8 cellular contexts compared by ENCODE assay signal in the genomic region with DNA sequence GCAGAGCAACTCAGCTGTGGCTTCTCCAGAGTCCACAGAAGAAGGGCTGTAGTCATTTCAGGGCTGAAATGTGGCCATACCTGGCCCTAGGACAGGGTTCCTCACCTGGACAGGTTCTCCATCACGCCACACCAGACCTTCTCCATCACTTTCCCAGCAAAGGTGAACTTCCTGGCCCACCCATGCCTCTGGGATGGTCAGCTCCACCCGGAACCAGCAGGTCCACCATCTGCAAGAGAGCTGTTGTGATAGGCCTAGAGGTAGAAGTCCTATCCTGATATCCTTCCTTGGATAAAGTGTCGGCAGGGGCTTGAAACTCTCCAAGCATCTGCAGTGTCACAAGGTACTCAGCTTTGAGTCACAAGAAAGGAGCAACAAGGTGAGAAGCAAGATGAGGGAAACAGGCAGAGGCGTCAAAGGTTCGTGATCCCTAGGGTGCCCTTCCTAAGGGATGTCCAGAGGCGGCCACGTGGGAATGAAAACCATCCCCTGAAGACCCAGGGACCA. TPM values are rescaled to one million over a fixed set of nuclear protein-coding genes. Genes with fewer than 3 reads are reported as not detected.
DNase-seq lines count a peak whose midpoint lies in the region; ATAC-seq and TF ChIP-seq lines count a peak whose summit lies in the region.

No MANE protein-coding gene starts in this region.

- peak in 1 of 8 donors; percentile 1 for ATAC-seq in heart right ventricle
- ATAC-seq in left cardiac atrium, result no peak
- ATAC-seq in GM21576 (IDR thresholded peaks at IDR 0.05; ENCODE audit: unreplicated experiment), result no peak
- no peak for ATAC-seq in GM19397 (IDR thresholded peaks at IDR 0.05; ENCODE audit: unreplicated experiment)

- H3K4me3 ChIP-seq in heart right ventricle (peak overlapping the region; percentile 80 to 100 (median 91)), breast epithelium (peak overlapping the region; percentile 97 to 99 (median 98)), uterus (peak overlapping the region; percentile 85 to 98)

- DNase-seq in heart right ventricle (no peak), left cardiac atrium (no peak), breast epithelium (ENCODE audit: low spot score in 2 of 2) (no peak), mesothelial cell of epicardium (ENCODE audit: low spot score in 2 of 2, unreplicated experiment in 2 of 2) (no peak), uterus (no peak), NCI-H345 treated with DMSO at 0.1 percent for 48 hours (lab: John Stamatoyannopoulos, UW; ENCODE audit: unreplicated experiment) (no peak)

- H3K27ac Mint-ChIP-seq in mesothelial cell of epicardium, result peak overlapping the region; percentile 72

- WGBS in heart right ventricle, 2 donors, result 37 to 39% methylated on average over 7 of the region's 7 CpGs

- peak overlapping the region; percentile 89 for H3K4me3 Mint-ChIP-seq in mesothelial cell of epicardium

- H3K27me3 ChIP-seq in heart right ventricle (no peaks in the 10 kb centered on the region), breast epithelium (no peaks in the 10 kb centered on the region), uterus (no peaks in the 10 kb centered on the region)

- no peaks in the 10 kb centered on the region for H3K27me3 Mint-ChIP-seq in mesothelial cell of epicardium (ENCODE audit: low read depth)

- TF ChIP-seq POLR2A in breast epithelium (IDR thresholded peaks at IDR 0.05), result no peak
- TF ChIP-seq POLR2A in uterus (IDR thresholded peaks at IDR 0.05), result no peak

- peaks cover 14% of the 10 kb centered on the region for H3K4me1 Mint-ChIP-seq in mesothelial cell of epicardium

- TF ChIP-seq CTCF in heart right ventricle (IDR thresholded peaks at IDR 0.05), result no peak
- TF ChIP-seq CTCF in breast epithelium (IDR thresholded peaks at IDR 0.05), result no peak
- no peak for TF ChIP-seq CTCF in mesothelial cell of epicardium (IDR thresholded peaks at IDR 0.05; ENCODE audit: unreplicated experiment)
- TF ChIP-seq CTCF in uterus (IDR thresholded peaks at IDR 0.05), result no peak

- H3K9me3 Mint-ChIP-seq in mesothelial cell of epicardium, result no peaks in the 10 kb centered on the region

- peak overlapping the region in 9 of 10 donors; percentile 86 to 100 (median 99) for H3K27ac ChIP-seq in heart right ventricle
- peak overlapping the region; percentile 97 to 99 for H3K27ac ChIP-seq in breast epithelium
- H3K27ac ChIP-seq in uterus, result peak overlapping the region; percentile 92 to 96

- peaks cover 5 to 25% (median 22%) of the 10 kb centered on the region in 9 donors for H3K4me1 ChIP-seq in heart right ventricle
- H3K4me1 ChIP-seq in breast epithelium, result peaks cover 6 to 8% of the 10 kb centered on the region in 2 donors
- H3K4me1 ChIP-seq in uterus, result no peaks in the 10 kb centered on the region

- intact Hi-C loops in heart right ventricle (cut with DNase I) (loop anchor here in 6 of 10 donors (5.0 to 10.0 kb wide), 6 partner anchors 85 to 435 kb away; a partner anchor contains a TSS), left cardiac atrium (cut with DNase I) (no loop called here), breast epithelium (cut with DNase I; ENCODE audit: low total_unique reads) (no loop called here), uterus (cut with DNase I; ENCODE audit: low total_unique reads) (loop anchor here (10.0 kb wide), 1 partner anchor 257 kb away; a partner anchor contains a TSS)

- H3K9me3 ChIP-seq in heart right ventricle, result no peaks in the 10 kb centered on the region
- H3K9me3 ChIP-seq in breast epithelium, result no peaks in the 10 kb centered on the region
- H3K9me3 ChIP-seq in uterus, result no peaks in the 10 kb centered on the region

- H3K36me3 ChIP-seq in heart right ventricle (peaks cover 0 to 77% (median 52%) of the 10 kb centered on the region in 9 donors), breast epithelium (peaks cover 5% of the 10 kb centered on the region), uterus (no peaks in the 10 kb centered on the region)

- H3K36me3 Mint-ChIP-seq in mesothelial cell of epicardium, result peaks cover 10% of the 10 kb centered on the region

RNA-seq across cellular contexts. Expression of a gene that starts 0.9 kb away (rescaled TPM):
- 100 to 1,000 TPM in 9 of 10 donors, 10 to 100 TPM in 1; 90.4 to 128 (median 108) TPM for total RNA-seq in heart right ventricle
- 100 to 1,000 TPM in 1 of 2 donors, 10 to 100 TPM in 1; 86.7 to 371 TPM for polyA plus RNA-seq in heart right ventricle
- 100 to 1,000 TPM; 102 to 148 TPM for total RNA-seq in left cardiac atrium
- total RNA-seq in breast epithelium, result 100 to 1,000 TPM; 112 to 259 (median 169) TPM
- 243 to 264 TPM (median 251 TPM) in 3 replicates for total RNA-seq in mesothelial cell of epicardium
- 100 to 1,000 TPM; 154 to 330 (median 180) TPM for total RNA-seq in uterus

RNA-seq across cellular contexts. Expression of a gene that starts 20.6 kb away (rescaled TPM):
- total RNA-seq in heart right ventricle (10 to 100 TPM in 3 of 10 donors, 1 to 10 TPM in 7; 4.1 to 17.8 (median 8.1) TPM), left cardiac atrium (10 to 100 TPM in 1 of 2 donors, 1 to 10 TPM in 1; 9.5 to 12.1 TPM), breast epithelium (100 to 1,000 TPM in 1 of 3 donors, 10 to 100 TPM in 2; 23.4 to 101 (median 97.9) TPM), mesothelial cell of epicardium (58.7 to 67.9 TPM (median 64.5 TPM) in 3 replicates), uterus (100 to 1,000 TPM in 1 of 4 donors, 10 to 100 TPM in 2, 1 to 10 TPM in 1; 6.5 to 155 (median 37.2) TPM)
- 10 to 100 TPM in 1 of 2 donors, 1 to 10 TPM in 1; 6.1 to 41.6 TPM for polyA plus RNA-seq in heart right ventricle

RNA-seq across cellular contexts. Expression of a gene that starts 31.6 kb away (rescaled TPM):
- total RNA-seq in heart right ventricle, result 10 to 100 TPM; 29.0 to 45.6 (median 38.0) TPM
- 10 to 100 TPM; 59.5 to 74.3 TPM for polyA plus RNA-seq in heart right ventricle
- 10 to 100 TPM; 31.9 to 35.5 TPM for total RNA-seq in left cardiac atrium
- 10 to 100 TPM; 61.6 to 66.6 (median 63.6) TPM for total RNA-seq in breast epithelium
- total RNA-seq in mesothelial cell of epicardium, result 64.1 to 70.5 TPM (median 69.1 TPM) in 3 replicates
- total RNA-seq in uterus, result 10 to 100 TPM; 29.9 to 53.0 (median 37.9) TPM

Comparison
In these comparisons a context has a peak if more than half of its experiments do, and no peak if none do; other contexts are left out.
1. intact Hi-C loops: an anchor here in heart right ventricle (5.0 to 10.0 kb wide) and uterus (10.0 kb wide); none called in left cardiac atrium and breast epithelium.